8 cellular contexts compared by ENCODE assay signal in the genomic region with DNA sequence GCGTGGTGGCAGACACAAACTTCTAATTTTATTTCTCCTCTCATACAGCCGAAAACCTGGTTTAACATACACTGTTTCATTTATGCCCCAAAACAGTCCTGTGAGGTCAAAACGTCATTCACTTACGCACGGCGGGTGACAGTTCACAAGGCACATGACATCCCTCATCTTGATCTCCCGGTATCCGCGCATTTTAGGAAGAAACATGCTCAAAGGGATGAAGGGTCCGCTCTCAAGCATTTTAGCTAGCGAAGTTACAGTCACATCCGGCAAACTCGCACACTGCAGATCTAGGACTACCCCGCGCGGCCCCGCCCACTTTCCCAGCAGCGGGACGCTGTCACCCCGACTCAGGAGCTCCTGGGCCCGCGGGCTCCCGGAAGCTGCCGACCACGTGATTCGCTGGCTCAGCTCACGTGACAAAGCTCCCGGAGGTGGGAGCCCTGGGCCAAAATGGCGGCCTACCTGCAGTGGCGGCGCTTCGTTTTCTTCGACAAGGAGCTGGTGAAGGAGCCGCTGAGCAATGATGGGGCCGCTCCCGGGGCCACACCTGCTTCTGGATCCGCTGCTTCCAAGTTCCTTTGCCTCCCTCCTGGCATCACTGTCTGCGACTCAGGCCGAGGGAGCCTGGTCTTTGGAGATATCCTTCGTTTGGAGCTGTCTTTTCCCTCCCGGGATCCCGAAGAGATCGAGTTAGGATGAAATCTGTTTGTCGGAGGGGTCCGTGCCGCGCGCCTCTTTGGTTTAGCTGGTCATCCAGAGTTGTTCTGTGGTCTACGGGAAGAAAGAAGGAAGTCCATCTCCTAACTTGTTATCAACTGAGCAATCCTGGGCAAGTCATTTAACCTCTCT. TPM values are rescaled to one million over a fixed set of nuclear protein-coding genes. Genes with fewer than 3 reads are reported as not detected.
DNase-seq lines count a peak whose midpoint lies in the region; ATAC-seq and TF ChIP-seq lines count a peak whose summit lies in the region.

A gene (plus strand): TSS at position 448 of the 852 bp plus-strand sequence. CDS start 6 bp downstream, at position 454.

- H3K36me3 ChIP-seq in Peyer's patch (peaks cover 0 to 27% (median 0%) of the 10 kb centered on the region in 3 donors), muscle layer of duodenum (ENCODE audit: control insufficient read depth in 1 of 2, insufficient read depth in 2 of 2, low read length in 2 of 2) (peaks cover 15 to 28% of the 10 kb centered on the region in 2 donors)

- peak in 1 of 6 experiments; percentile 1 for TF ChIP-seq CTCF in Peyer's patch (IDR thresholded peaks at IDR 0.05)

- H3K4me1 ChIP-seq in Peyer's patch (peaks cover 0 to 32% (median 11%) of the 10 kb centered on the region in 4 donors), muscle layer of duodenum (ENCODE audit: control insufficient read depth in 1 of 2, insufficient read depth in 2 of 2, low read length in 2 of 2) (peaks cover 6 to 27% of the 10 kb centered on the region in 2 donors)

- peak; percentile 81 for ATAC-seq in GM21717 (IDR thresholded peaks at IDR 0.05; ENCODE audit: unreplicated experiment)
- peak; percentile 99 for ATAC-seq in esophagus mucosa

- DNase-seq in DMS53 (lab: John Stamatoyannopoulos, UW) (peak; percentile 98), KBM-7 (peak; percentile 94), Peyer's patch (peak; percentile 98 to 99 (median 98))
- DNase-seq in activated T-cell treated with anti-CD3 and anti-CD28 coated beads, Interleukin-2, amount 50 U/mL, for 48 hours = peak; percentile 96 to 98
- DNase-seq in stimulated activated CD8-positive, alpha-beta memory T cell treated with anti-CD3 and anti-CD28 coated beads, Interleukin-7, amount 100 ng/mL, for 4 hours (ENCODE audit: low read depth in 2 of 2) = peak; percentile 96 to 99

- peak; percentile 62 to 71 for TF ChIP-seq POLR2A in Peyer's patch (IDR thresholded peaks at IDR 0.05)

- H3K27me3 ChIP-seq in Peyer's patch (no peaks in the 10 kb centered on the region), muscle layer of duodenum (ENCODE audit: low read depth, low read length) (no peaks in the 10 kb centered on the region)

- H3K27ac ChIP-seq in Peyer's patch (peak within 1 kb of the TSS; percentile 78 to 85 (median 84)), muscle layer of duodenum (ENCODE audit: low read length) (peak within 1 kb of the TSS; percentile 97)

- H3K9me3 ChIP-seq in Peyer's patch (no peaks in the 10 kb centered on the region), muscle layer of duodenum (ENCODE audit: control insufficient read depth in 1 of 2, low read length in 2 of 2) (no peaks in the 10 kb centered on the region)

- in situ Hi-C loops in KBM-7 (cut with MboI; ENCODE audit: low pct_unique_long_range_greater_than_20kb, low sequenced_read_pairs) = no loop called here

- H3K4me3 ChIP-seq in Peyer's patch (peak within 1 kb of the TSS; percentile 61 to 86 (median 76)), muscle layer of duodenum (ENCODE audit: low read depth in 1 of 2, low read length in 2 of 2) (peak within 1 kb of the TSS; percentile 98 to 99)

RNA-seq across cellular contexts. Expression of the gene that starts here (rescaled TPM):
- total RNA-seq in Peyer's patch (10 to 100 TPM; 26.3 to 72.6 (median 37.2) TPM), esophagus mucosa (17.8 TPM)

Comparison
In these comparisons a context has a peak if more than half of its experiments do, and no peak if none do; other contexts are left out.
1. Peak in every context shown above with its lines: DNase-seq, ATAC-seq, H3K4me3 ChIP-seq and H3K27ac ChIP-seq.